Comparison of ENCODE assay signal across 8 cellular contexts in the genomic region with DNA sequence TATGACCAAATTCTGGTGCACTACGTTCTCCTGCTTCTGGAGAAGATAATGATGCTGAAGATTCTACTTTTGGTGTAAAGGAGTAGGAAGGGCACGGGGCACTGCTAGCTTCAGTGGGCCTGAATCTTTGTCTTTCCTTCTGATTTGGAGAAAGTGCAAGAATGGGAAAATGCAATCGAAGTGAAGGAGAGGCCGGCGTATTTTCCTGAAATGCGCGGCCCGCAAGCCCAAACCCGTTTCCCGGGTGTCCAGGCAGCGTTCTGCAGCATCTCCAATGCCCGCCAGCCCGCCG. TPM values are rescaled to one million over a fixed set of nuclear protein-coding genes. Genes with fewer than 3 reads are reported as not detected.
DNase-seq lines count a peak whose midpoint lies in the region; FAIRE-seq and TF ChIP-seq lines count a peak whose summit lies in the region.

No MANE protein-coding gene starts in this region.

- FAIRE-seq in HTR-8/SVneo (lab: Jason Lieb, UNC): no peak

- POLR2A ChIA-PET in activated CD4-positive, alpha-beta T cell treated with anti-CD3 and anti-CD28 coated beads, Interleukin-2, amount 10 ng/mL, durations not matched to agents 7 days and 5 days (lab: Charles Lee): no interaction called here

- H3K4me3 Mint-ChIP-seq in activated CD4-positive, alpha-beta T cell treated with anti-CD3 and anti-CD28 coated beads, Interleukin-2, amount 10 ng/mL, durations not matched to agents 7 days and 5 days: peak overlapping the region; percentile 93
- H3K4me3 Mint-ChIP-seq in activated naive CD8-positive, alpha-beta T cell treated with anti-CD3 and anti-CD28 coated beads for 36 hours: peak overlapping the region; percentile 82

- H3K27me3 ChIP-seq in kidney epithelial cell (ENCODE audit: control insufficient read depth, insufficient read depth, low read length): no peaks in the 10 kb centered on the region

- TF ChIP-seq CTCF in kidney epithelial cell (IDR thresholded peaks at IDR 0.05; ENCODE audit: insufficient read depth, low read length, poor library complexity, severe bottlenecking): no peak

- H3K36me3 Mint-ChIP-seq in activated CD4-positive, alpha-beta T cell treated with anti-CD3 and anti-CD28 coated beads, Interleukin-2, amount 10 ng/mL, durations not matched to agents 7 days and 5 days (ENCODE audit: low read depth): peaks cover 23% of the 10 kb centered on the region
- H3K36me3 Mint-ChIP-seq in activated naive CD8-positive, alpha-beta T cell treated with anti-CD3 and anti-CD28 coated beads for 36 hours: peaks cover 9% of the 10 kb centered on the region

- peak overlapping the region; percentile 89 for H3K27ac Mint-ChIP-seq in activated CD4-positive, alpha-beta T cell treated with anti-CD3 and anti-CD28 coated beads, Interleukin-2, amount 10 ng/mL, durations not matched to agents 7 days and 5 days
- H3K27ac Mint-ChIP-seq in activated naive CD8-positive, alpha-beta T cell treated with anti-CD3 and anti-CD28 coated beads for 36 hours: peak overlapping the region; percentile 88

- peak overlapping the region; percentile 97 for H3K4me3 ChIP-seq in kidney epithelial cell (ENCODE audit: low read depth, low read length)

- no peaks in the 10 kb centered on the region for H3K9me3 Mint-ChIP-seq in activated CD4-positive, alpha-beta T cell treated with anti-CD3 and anti-CD28 coated beads, Interleukin-2, amount 10 ng/mL, durations not matched to agents 7 days and 5 days
- no peaks in the 10 kb centered on the region for H3K9me3 Mint-ChIP-seq in activated naive CD8-positive, alpha-beta T cell treated with anti-CD3 and anti-CD28 coated beads for 36 hours

- peak overlapping the region; percentile 42 for H3K27ac ChIP-seq in temporal lobe (ENCODE audit: low read depth, low read length)

- peaks cover 30% of the 10 kb centered on the region for H3K4me1 Mint-ChIP-seq in activated CD4-positive, alpha-beta T cell treated with anti-CD3 and anti-CD28 coated beads, Interleukin-2, amount 10 ng/mL, durations not matched to agents 7 days and 5 days
- peaks cover 35% of the 10 kb centered on the region for H3K4me1 Mint-ChIP-seq in activated naive CD8-positive, alpha-beta T cell treated with anti-CD3 and anti-CD28 coated beads for 36 hours

- no peaks in the 10 kb centered on the region for H3K27me3 Mint-ChIP-seq in activated CD4-positive, alpha-beta T cell treated with anti-CD3 and anti-CD28 coated beads, Interleukin-2, amount 10 ng/mL, durations not matched to agents 7 days and 5 days
- no peaks in the 10 kb centered on the region for H3K27me3 Mint-ChIP-seq in activated naive CD8-positive, alpha-beta T cell treated with anti-CD3 and anti-CD28 coated beads for 36 hours

- no peak for DNase-seq in activated CD4-positive, alpha-beta T cell treated with anti-CD3 and anti-CD28 coated beads, Interleukin-2, amount 10 ng/mL, durations not matched to agents 7 days and 5 days
- no peak for DNase-seq in activated CD4-positive, alpha-beta T cell treated with anti-CD3 and anti-CD28 coated beads, Interleukin-2, amount 50 U/mL, for 4 hours
- no peak for DNase-seq in activated naive CD8-positive, alpha-beta T cell treated with anti-CD3 and anti-CD28 coated beads for 36 hours
- DNase-seq in kidney epithelial cell (ENCODE audit: low read depth) (no peak), HTR-8/SVneo (ENCODE audit: insufficient read length, low spot score) (no peak), superior temporal gyrus (ENCODE audit: extremely low spot score) (no peak), NCI-H1694 treated with DMSO at 0.1 percent for 48 hours (lab: John Stamatoyannopoulos, UW) (no peak)

- CTCF ChIA-PET in activated CD4-positive, alpha-beta T cell treated with anti-CD3 and anti-CD28 coated beads, Interleukin-2, amount 10 ng/mL, durations not matched to agents 7 days and 5 days (lab: Charles Lee): no interaction called here

- H3K36me3 ChIP-seq in kidney epithelial cell (ENCODE audit: control insufficient read depth, insufficient read depth, low read length): no peaks in the 10 kb centered on the region

RNA-seq across cellular contexts. Expression of a gene that starts 0.4 kb away (rescaled TPM):
- 100 to 1,000 TPM; 144 to 147 TPM for total RNA-seq in activated CD4-positive, alpha-beta T cell treated with anti-CD3 and anti-CD28 coated beads, Interleukin-2, amount 10 ng/mL, durations not matched to agents 7 days and 5 days
- total RNA-seq in activated naive CD8-positive, alpha-beta T cell treated with anti-CD3 and anti-CD28 coated beads for 36 hours: 100 to 1,000 TPM; 115 to 117 TPM
- total RNA-seq in kidney epithelial cell (28.2 and 31.4 TPM in 2 replicates), temporal lobe (6.4 TPM)

RNA-seq across cellular contexts. Expression of a gene that starts 6.7 kb away (rescaled TPM):
- 100 to 1,000 TPM in 1 of 2 experiments, 10 to 100 TPM in 1; 79.9 to 101 TPM for total RNA-seq in activated CD4-positive, alpha-beta T cell treated with anti-CD3 and anti-CD28 coated beads, Interleukin-2, amount 10 ng/mL, durations not matched to agents 7 days and 5 days
- 10 to 100 TPM; 51.0 to 52.1 TPM for total RNA-seq in activated naive CD8-positive, alpha-beta T cell treated with anti-CD3 and anti-CD28 coated beads for 36 hours
- total RNA-seq in kidney epithelial cell: 19.8 and 25.4 TPM in 2 replicates
- 27.5 TPM for total RNA-seq in temporal lobe
